Comparison of ENCODE assay signal across 1 cellular context in genomic region chr20:60327971-60328660, GRCh38.
TF ChIP-seq lines count a peak whose summit lies in the region.

No MANE protein-coding gene starts in this region.

TF ChIP-seq in IMR-90, 13 proteins besides CTCF, POLR2A, EP300 and RAD21 (continued from another document):
- no peak for TF ChIP-seq RFX5 (IDR thresholded peaks at IDR 0.05; ENCODE audit: low read depth, low read length)
- TF ChIP-seq CHD1 (IDR thresholded peaks at IDR 0.05; ENCODE audit: low read depth, low read length): no peak
